ENCODE assay signal across 2 cellular contexts in genomic region chr20:36499211-36499610, GRCh38.
TF ChIP-seq lines count a peak whose summit lies in the region.

No MANE protein-coding gene starts in this region.

TF ChIP-seq in SK-N-SH, 30 proteins besides CTCF, POLR2A, EP300 and RAD21 (continued from another document):
- TF ChIP-seq ZBTB33 (IDR thresholded peaks at IDR 0.05; ENCODE audit: borderline replicate concordance, low read depth): no peak
- TF ChIP-seq TCF12 (IDR thresholded peaks at IDR 0.05): no peak
- TF ChIP-seq JUND (IDR thresholded peaks at IDR 0.05): no peak
- no peak for TF ChIP-seq YY1 (IDR thresholded peaks at IDR 0.05; ENCODE audit: low read depth)
- TF ChIP-seq MXI1 (IDR thresholded peaks at IDR 0.05; ENCODE audit: low read depth, low read length): no peak
- TF ChIP-seq RCOR1 (IDR thresholded peaks at IDR 0.05; ENCODE audit: low read length): no peak
- no peak for TF ChIP-seq POLR2AphosphoS5 (IDR thresholded peaks at IDR 0.05; ENCODE audit: low read depth, low read length)
- no peak for TF ChIP-seq NFIC (IDR thresholded peaks at IDR 0.05; ENCODE audit: borderline replicate concordance)
- no peak for TF ChIP-seq SMC3 (IDR thresholded peaks at IDR 0.05; ENCODE audit: low read depth, low read length)
- TF ChIP-seq USF2 (IDR thresholded peaks at IDR 0.05; ENCODE audit: borderline replicate concordance, low read depth, low read length): no peak
- no peak for TF ChIP-seq SIN3A (IDR thresholded peaks at IDR 0.05; ENCODE audit: borderline replicate concordance, low read depth, low read length)
- TF ChIP-seq TEAD4 (IDR thresholded peaks at IDR 0.05; ENCODE audit: borderline replicate concordance, insufficient read depth): no peak
- TF ChIP-seq MAX (IDR thresholded peaks at IDR 0.05; ENCODE audit: low read depth): no peak
- no peak for TF ChIP-seq REST (IDR thresholded peaks at IDR 0.05; ENCODE audit: low read depth, low read length)

TF ChIP-seq in SK-N-SH treated with all-trans-retinoic acid at 6 μM for 48 hours, 23 proteins besides CTCF, POLR2A, EP300 and RAD21 (continued from another document):
- TF ChIP-seq, protein P1, sequence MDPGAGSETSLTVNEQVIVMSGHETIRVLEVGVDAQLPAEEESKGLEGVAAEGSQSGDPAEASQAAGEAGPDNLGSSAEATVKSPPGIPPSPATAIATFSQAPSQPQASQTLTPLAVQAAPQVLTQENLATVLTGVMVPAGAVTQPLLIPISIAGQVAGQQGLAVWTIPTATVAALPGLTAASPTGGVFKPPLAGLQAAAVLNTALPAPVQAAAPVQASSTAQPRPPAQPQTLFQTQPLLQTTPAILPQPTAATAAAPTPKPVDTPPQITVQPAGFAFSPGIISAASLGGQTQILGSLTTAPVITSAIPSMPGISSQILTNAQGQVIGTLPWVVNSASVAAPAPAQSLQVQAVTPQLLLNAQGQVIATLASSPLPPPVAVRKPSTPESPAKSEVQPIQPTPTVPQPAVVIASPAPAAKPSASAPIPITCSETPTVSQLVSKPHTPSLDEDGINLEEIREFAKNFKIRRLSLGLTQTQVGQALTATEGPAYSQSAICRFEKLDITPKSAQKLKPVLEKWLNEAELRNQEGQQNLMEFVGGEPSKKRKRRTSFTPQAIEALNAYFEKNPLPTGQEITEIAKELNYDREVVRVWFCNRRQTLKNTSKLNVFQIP (CRISPR knock-in tag; IDR thresholded peaks at IDR 0.05; ENCODE audit: borderline replicate concordance, low read depth): no peak
- TF ChIP-seq BACH2 (CRISPR knock-in tag; IDR thresholded peaks at IDR 0.05; ENCODE audit: borderline replicate concordance) (no peak), ZFP3 (CRISPR knock-in tag; IDR thresholded peaks at IDR 0.05) (no peak), TOX (CRISPR knock-in tag; IDR thresholded peaks at IDR 0.05; ENCODE audit: borderline replicate concordance) (no peak), ARNTL (CRISPR knock-in tag; IDR thresholded peaks at IDR 0.05; ENCODE audit: borderline replicate concordance, low read depth) (no peak), SNAI2 (CRISPR knock-in tag; IDR thresholded peaks at IDR 0.05) (no peak), PPARA (CRISPR knock-in tag; IDR thresholded peaks at IDR 0.05; ENCODE audit: borderline replicate concordance) (no peak)
- TF ChIP-seq, protein P2, sequence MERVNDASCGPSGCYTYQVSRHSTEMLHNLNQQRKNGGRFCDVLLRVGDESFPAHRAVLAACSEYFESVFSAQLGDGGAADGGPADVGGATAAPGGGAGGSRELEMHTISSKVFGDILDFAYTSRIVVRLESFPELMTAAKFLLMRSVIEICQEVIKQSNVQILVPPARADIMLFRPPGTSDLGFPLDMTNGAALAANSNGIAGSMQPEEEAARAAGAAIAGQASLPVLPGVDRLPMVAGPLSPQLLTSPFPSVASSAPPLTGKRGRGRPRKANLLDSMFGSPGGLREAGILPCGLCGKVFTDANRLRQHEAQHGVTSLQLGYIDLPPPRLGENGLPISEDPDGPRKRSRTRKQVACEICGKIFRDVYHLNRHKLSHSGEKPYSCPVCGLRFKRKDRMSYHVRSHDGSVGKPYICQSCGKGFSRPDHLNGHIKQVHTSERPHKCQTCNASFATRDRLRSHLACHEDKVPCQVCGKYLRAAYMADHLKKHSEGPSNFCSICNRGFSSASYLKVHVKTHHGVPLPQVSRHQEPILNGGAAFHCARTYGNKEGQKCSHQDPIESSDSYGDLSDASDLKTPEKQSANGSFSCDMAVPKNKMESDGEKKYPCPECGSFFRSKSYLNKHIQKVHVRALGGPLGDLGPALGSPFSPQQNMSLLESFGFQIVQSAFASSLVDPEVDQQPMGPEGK (CRISPR knock-in tag; IDR thresholded peaks at IDR 0.05; ENCODE audit: borderline replicate concordance): no peak
